In the genomic region with DNA sequence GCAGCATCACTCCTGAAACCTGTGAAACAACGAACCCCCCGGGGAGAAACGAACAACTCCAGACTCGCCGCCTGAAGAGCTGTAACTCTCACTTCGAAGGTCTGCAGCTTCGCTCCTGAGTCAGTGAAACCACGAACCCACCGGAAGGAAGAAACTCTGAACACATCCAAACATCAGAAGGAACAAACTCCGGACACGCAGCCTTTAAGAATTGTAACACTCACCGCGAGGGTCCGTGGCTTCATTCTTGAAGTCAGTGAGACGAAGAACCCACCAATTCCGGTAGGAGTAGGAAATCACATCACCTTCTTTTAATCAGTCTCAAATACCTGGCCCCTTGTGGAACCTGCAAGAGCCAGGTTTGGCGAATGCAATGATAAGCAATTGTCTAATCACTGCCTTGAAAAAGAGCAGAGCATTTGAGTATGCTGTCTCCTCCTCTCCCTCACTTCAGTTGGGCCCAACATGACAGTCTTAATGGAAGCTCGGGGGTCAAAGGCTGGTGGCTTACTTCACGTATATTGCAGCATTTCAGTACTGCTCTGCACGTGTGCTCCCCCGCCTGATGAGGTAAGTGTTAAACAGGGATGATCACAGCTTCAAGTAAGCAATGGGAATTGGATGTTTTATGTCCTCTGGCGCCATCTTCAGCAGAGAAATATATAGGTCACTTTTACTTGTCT, we compare ENCODE assay signal across 8 cellular contexts.
DNase-seq lines count a peak whose midpoint lies in the region; ATAC-seq lines count a peak whose summit lies in the region.

No MANE protein-coding gene starts in this region.

- H3K27me3 Mint-ChIP-seq in activated naive CD4-positive, alpha-beta T cell treated with anti-CD3 and anti-CD28 coated beads, Interleukin-2, amount 10 ng/mL, durations not matched to agents 7 days and 5 days: no peaks in the 10 kb centered on the region

- peaks cover 9% of the 10 kb centered on the region for H3K9me3 Mint-ChIP-seq in activated naive CD4-positive, alpha-beta T cell treated with anti-CD3 and anti-CD28 coated beads, Interleukin-2, amount 10 ng/mL, durations not matched to agents 7 days and 5 days

- peaks cover 9% of the 10 kb centered on the region for H3K36me3 Mint-ChIP-seq in activated naive CD4-positive, alpha-beta T cell treated with anti-CD3 and anti-CD28 coated beads, Interleukin-2, amount 10 ng/mL, durations not matched to agents 7 days and 5 days

- peak; percentile 44 for DNase-seq in NK-92 treated with Interleukin-12 subunit alpha and Interleukin-12 subunit beta, amount 100 ng/mL, for 24 hours (lab: John Stamatoyannopoulos, UW)
- no peak for DNase-seq in NK-92 (lab: John Stamatoyannopoulos, UW; ENCODE audit: unreplicated experiment)
- peak; percentile 86 for DNase-seq in NAMALWA (ENCODE audit: low spot score)
- peak; percentile 97 for DNase-seq in SIG-M5 treated with dmso at 0.1 percent for 504 hours (lab: John Stamatoyannopoulos, UW; ENCODE audit: unreplicated experiment)
- DNase-seq in activated naive CD4-positive, alpha-beta T cell treated with anti-CD3 and anti-CD28 coated beads, Interleukin-2, amount 10 ng/mL, durations not matched to agents 7 days and 5 days: peak; percentile 76
- DNase-seq in glomerular visceral epithelial cell (ENCODE audit: extremely low spot score): peak; percentile 86
- DNase-seq in putamen (ENCODE audit: low spot score): peak; percentile 55

- H3K4me3 Mint-ChIP-seq in activated naive CD4-positive, alpha-beta T cell treated with anti-CD3 and anti-CD28 coated beads, Interleukin-2, amount 10 ng/mL, durations not matched to agents 7 days and 5 days: peak overlapping the region; percentile 73

- peak overlapping the region; percentile 96 for H3K27ac Mint-ChIP-seq in activated naive CD4-positive, alpha-beta T cell treated with anti-CD3 and anti-CD28 coated beads, Interleukin-2, amount 10 ng/mL, durations not matched to agents 7 days and 5 days

- peaks cover 24% of the 10 kb centered on the region for H3K4me1 Mint-ChIP-seq in activated naive CD4-positive, alpha-beta T cell treated with anti-CD3 and anti-CD28 coated beads, Interleukin-2, amount 10 ng/mL, durations not matched to agents 7 days and 5 days

- ATAC-seq in HG02623 (IDR thresholded peaks at IDR 0.05; ENCODE audit: unreplicated experiment): peak; percentile 85

- CTCF ChIA-PET in activated naive CD4-positive, alpha-beta T cell treated with anti-CD3 and anti-CD28 coated beads, Interleukin-2, amount 10 ng/mL, durations not matched to agents 7 days and 5 days (lab: Charles Lee): interaction anchor here (0.6 to 4.1 kb wide), 23 partner anchors 8 to 389 kb away, joined by 3 to 81 read pairs (median 6); a partner anchor contains a TSS
